Comparison of ENCODE assay signal across 25 cellular contexts in genomic region chr15:87707076-87707475, GRCh38.
DNase-seq lines count a peak whose midpoint lies in the region; ATAC-seq and TF ChIP-seq lines count a peak whose summit lies in the region.
"Had no signal": no experiment of that assay in that cellular context is flagged by ENCODE, and none has a peak within 500 bp of the region (broad histone marks: within the 10 kb centered on the region; RNA-seq: fewer than 3 reads in every experiment).

No MANE protein-coding gene starts in this region.

- ATAC-seq in HG02678 (IDR thresholded peaks at IDR 0.05; ENCODE audit: unreplicated experiment), result no peak

- no peak overlapping the region for H2AFZ ChIP-seq in MM.1S (ENCODE audit: low read length)
- H2AFZ ChIP-seq: PC-9 had no signal

- H3K36me3 ChIP-seq in MM.1S (replicated peaks; ENCODE audit: insufficient read depth, low read length), result no peaks in the 10 kb centered on the region
- H3K36me3 ChIP-seq: BE2C, SJSA1 had no signal

- H3K27ac ChIP-seq in MM.1S (ENCODE audit: low read length), result no peak overlapping the region
- H3K27ac ChIP-seq: 22Rv1, PC-9, SJSA1 had no signal

- no peaks in the 10 kb centered on the region for H3K9me3 ChIP-seq in MM.1S (replicated peaks; ENCODE audit: insufficient read depth, low read length)
- H3K9me3 ChIP-seq: BE2C, SJSA1 had no signal

- no peak overlapping the region for H3K9ac ChIP-seq in MM.1S (ENCODE audit: low read length)

- no peak overlapping the region for H3K4me2 ChIP-seq in MM.1S (ENCODE audit: low read depth, low read length)
- H3K4me2 ChIP-seq: PC-9 had no signal

- H3K4me1 ChIP-seq in MM.1S (ENCODE audit: low read length), result no peaks in the 10 kb centered on the region
- H3K4me1 ChIP-seq: BE2C, SJSA1 had no signal

- no peaks in the 10 kb centered on the region for H3F3A ChIP-seq in MM.1S (ENCODE audit: insufficient read depth, low read length)

- CTCF ChIA-PET in activated naive CD4-positive, alpha-beta T cell treated with anti-CD3 and anti-CD28 coated beads, Interleukin-2, amount 10 ng/mL, durations not matched to agents 7 days and 5 days (lab: Charles Lee), result no interaction called here

- DNase-seq in activated naive CD4-positive, alpha-beta T cell treated with anti-CD3 and anti-CD28 coated beads, Interleukin-2, amount 10 ng/mL, durations not matched to agents 7 days and 5 days, result no peak
- no peak for DNase-seq in activated naive CD4-positive, alpha-beta T cell treated with anti-CD3 and anti-CD28 coated beads, Interleukin-2, amount 50 U/mL, for 16 hours
- DNase-seq in glutamatergic neuron (peak; percentile 19), MM.1S (no peak), KG1 (lab: John Stamatoyannopoulos, UW) (no peak)
- DNase-seq: BE2C; CD8-positive, alpha-beta memory T cell; DND-41; Karpas-422; MV-4-11; NCI-H1105; NCI-H1436 treated with DMSO at 0.1 percent for 48 hours; NCI-H2029 treated with DMSO at 0.1 percent for 48 hours; NCI-H226; NCI-H510A; NCI-H748 treated with DMSO at 0.1 percent for 48 hours; NK-92 treated with Interleukin-12 subunit alpha and Interleukin-12 subunit beta, amount 100 ng/mL, for 24 hours; PC-9; Right ventricle myocardium superior; RPMI8226 had no signal

- H3K36me3 Mint-ChIP-seq in activated naive CD4-positive, alpha-beta T cell treated with anti-CD3 and anti-CD28 coated beads, Interleukin-2, amount 10 ng/mL, durations not matched to agents 7 days and 5 days, result no peaks in the 10 kb centered on the region
- H3K36me3 Mint-ChIP-seq in brain, result no peaks in the 10 kb centered on the region
- no peaks in the 10 kb centered on the region for H3K36me3 Mint-ChIP-seq in glutamatergic neuron (ENCODE audit: unreplicated experiment)
- H3K36me3 Mint-ChIP-seq: CD14-positive monocyte; CD8-positive, alpha-beta memory T cell had no signal

- H3K4me1 Mint-ChIP-seq in activated naive CD4-positive, alpha-beta T cell treated with anti-CD3 and anti-CD28 coated beads, Interleukin-2, amount 10 ng/mL, durations not matched to agents 7 days and 5 days, result no peaks in the 10 kb centered on the region
- H3K4me1 Mint-ChIP-seq in brain (peaks cover 7% of the 10 kb centered on the region), glutamatergic neuron (ENCODE audit: low read depth, unreplicated experiment) (peaks cover 15% of the 10 kb centered on the region)
- H3K4me1 Mint-ChIP-seq: CD8-positive, alpha-beta memory T cell had no signal

- no peaks in the 10 kb centered on the region for H3K27me3 ChIP-seq in MM.1S (replicated peaks; ENCODE audit: insufficient read depth, low read length)
- H3K27me3 ChIP-seq: BE2C, SJSA1 had no signal

- no peaks in the 10 kb centered on the region for H4K20me1 ChIP-seq in MM.1S (ENCODE audit: insufficient read depth, low read length)

- H3K9me3 Mint-ChIP-seq in activated naive CD4-positive, alpha-beta T cell treated with anti-CD3 and anti-CD28 coated beads, Interleukin-2, amount 10 ng/mL, durations not matched to agents 7 days and 5 days, result no peaks in the 10 kb centered on the region
- H3K9me3 Mint-ChIP-seq in brain (peaks cover 0 to 3% (median 0%) of the 10 kb centered on the region in 5 experiments), glutamatergic neuron (ENCODE audit: unreplicated experiment) (peaks cover 3% of the 10 kb centered on the region)

- peak overlapping the region; percentile 50 for H3K27ac Mint-ChIP-seq in activated naive CD4-positive, alpha-beta T cell treated with anti-CD3 and anti-CD28 coated beads, Interleukin-2, amount 10 ng/mL, durations not matched to agents 7 days and 5 days
- peak overlapping the region in 4 of 5 experiments; percentile 9 to 35 (median 26) for H3K27ac Mint-ChIP-seq in brain
- H3K27ac Mint-ChIP-seq in glutamatergic neuron (ENCODE audit: unreplicated experiment), result no peak overlapping the region
- H3K27ac Mint-ChIP-seq: CD14-positive monocyte; CD8-positive, alpha-beta memory T cell had no signal

- H3K4me3 Mint-ChIP-seq in activated naive CD4-positive, alpha-beta T cell treated with anti-CD3 and anti-CD28 coated beads, Interleukin-2, amount 10 ng/mL, durations not matched to agents 7 days and 5 days, result no peak overlapping the region
- H3K4me3 Mint-ChIP-seq in brain (no peak overlapping the region), glutamatergic neuron (ENCODE audit: unreplicated experiment) (no peak overlapping the region)
- H3K4me3 Mint-ChIP-seq: CD14-positive monocyte; CD8-positive, alpha-beta memory T cell had no signal

- H3K27me3 Mint-ChIP-seq in activated naive CD4-positive, alpha-beta T cell treated with anti-CD3 and anti-CD28 coated beads, Interleukin-2, amount 10 ng/mL, durations not matched to agents 7 days and 5 days, result no peaks in the 10 kb centered on the region
- peaks cover 4% of the 10 kb centered on the region for H3K27me3 Mint-ChIP-seq in brain
- no peaks in the 10 kb centered on the region for H3K27me3 Mint-ChIP-seq in glutamatergic neuron (ENCODE audit: unreplicated experiment)

- no peak for TF ChIP-seq CTCF in brain (conservative IDR thresholded peaks at IDR 0.05)
- no peak for TF ChIP-seq CTCF in glutamatergic neuron (IDR thresholded peaks at IDR 0.05; ENCODE audit: partially characterized antibody, unreplicated experiment)
- no peak for TF ChIP-seq CTCF in MM.1S (IDR thresholded peaks at IDR 0.05; ENCODE audit: low read length)

- H3K79me2 ChIP-seq in MM.1S (ENCODE audit: low read length), result no peaks in the 10 kb centered on the region

- H3K4me3 ChIP-seq in MM.1S (ENCODE audit: low read length), result no peak overlapping the region
- H3K4me3 ChIP-seq: PC-9, SJSA1 had no signal

- H3K9me2 ChIP-seq in MM.1S (replicated peaks; ENCODE audit: insufficient read depth, low read length), result no peaks in the 10 kb centered on the region
